ENCODE assay signal across 8 cellular contexts in genomic region chr18:56709463-56709862, GRCh38. TPM values are rescaled to one million over a fixed set of nuclear protein-coding genes. Genes with fewer than 3 reads are reported as not detected.
DNase-seq lines count a peak whose midpoint lies in the region; ATAC-seq and TF ChIP-seq lines count a peak whose summit lies in the region.

No MANE protein-coding gene starts in this region.

- peak overlapping the region; percentile 65 for H3K27ac Mint-ChIP-seq in activated naive CD4-positive, alpha-beta T cell treated with anti-CD3 and anti-CD28 coated beads, Interleukin-2, amount 50 U/mL, for 24 hours

- H3K27me3 ChIP-seq in stomach = no peaks in the 10 kb centered on the region

- H3K36me3 ChIP-seq in stomach = peaks cover 0 to 5% (median 0%) of the 10 kb centered on the region in 4 donors

- no peak overlapping the region for H3K4me3 Mint-ChIP-seq in activated naive CD4-positive, alpha-beta T cell treated with anti-CD3 and anti-CD28 coated beads, Interleukin-2, amount 50 U/mL, for 24 hours

- DNase-seq in D341Med (ENCODE audit: low spot score) (peak; percentile 39), NCI-H2196 (lab: John Stamatoyannopoulos, UW; ENCODE audit: unreplicated experiment) (peak; percentile 15), left lobe of liver (ENCODE audit: low spot score) (no peak), stomach (no peak), coronary artery (ENCODE audit: low spot score) (no peak)

- intact Hi-C loops in stomach (cut with DNase I; ENCODE audit: low total_unique reads) = no loop called here

- TF ChIP-seq POLR2A in stomach (IDR thresholded peaks at IDR 0.05) = no peak

- H3K4me1 Mint-ChIP-seq in activated naive CD4-positive, alpha-beta T cell treated with anti-CD3 and anti-CD28 coated beads, Interleukin-2, amount 50 U/mL, for 24 hours = peaks cover 14% of the 10 kb centered on the region

- 41 to 53% (median 51%) methylated on average over 2 of the region's 2 CpGs for WGBS in stomach, 5 donors

- H3K9me3 Mint-ChIP-seq in activated naive CD4-positive, alpha-beta T cell treated with anti-CD3 and anti-CD28 coated beads, Interleukin-2, amount 50 U/mL, for 24 hours = no peaks in the 10 kb centered on the region

- TF ChIP-seq EP300 in stomach (IDR thresholded peaks at IDR 0.05) = no peak

- H3K9me3 ChIP-seq in stomach = no peaks in the 10 kb centered on the region

- H3K4me3 ChIP-seq in stomach = no peak overlapping the region
- H3K4me3 ChIP-seq in coronary artery = no peak overlapping the region

- ATAC-seq in GM18868 (IDR thresholded peaks at IDR 0.05; ENCODE audit: unreplicated experiment) (peak; percentile 100), HG02973 (IDR thresholded peaks at IDR 0.05; ENCODE audit: unreplicated experiment) (peak; percentile 100), left lobe of liver (peak; percentile 63)

- no peaks in the 10 kb centered on the region for H3K4me1 ChIP-seq in stomach

- no peaks in the 10 kb centered on the region for H3K27me3 Mint-ChIP-seq in activated naive CD4-positive, alpha-beta T cell treated with anti-CD3 and anti-CD28 coated beads, Interleukin-2, amount 50 U/mL, for 24 hours

- TF ChIP-seq CTCF in stomach (IDR thresholded peaks at IDR 0.05) (no peak), coronary artery (IDR thresholded peaks at IDR 0.05) (no peak)

- peaks cover 3% of the 10 kb centered on the region for H3K36me3 Mint-ChIP-seq in activated naive CD4-positive, alpha-beta T cell treated with anti-CD3 and anti-CD28 coated beads, Interleukin-2, amount 50 U/mL, for 24 hours

- H3K27ac ChIP-seq in stomach (no peak overlapping the region), coronary artery (no peak overlapping the region)

RNA-seq across cellular contexts. Expression of gene WDR7, which starts 58.3 kb away (rescaled TPM):
- 15.4 TPM for total RNA-seq in left lobe of liver
- total RNA-seq in stomach = 100 to 1,000 TPM in 2 of 5 donors, 10 to 100 TPM in 3; 27.2 to 250 (median 76.7) TPM
- polyA plus RNA-seq in stomach = 1 to 10 TPM; 1.7 to 3.1 (median 2.4) TPM

Comparison
In these comparisons a context has a peak if more than half of its experiments do, and no peak if none do; other contexts are left out.
1. DNase-seq: peak in D341Med (single experiment) and NCI-H2196 (single experiment); none in left lobe of liver (single experiment), stomach (single experiment) and coronary artery (single experiment).
2. Peak in every context shown above with its lines, with median percentiles within 50 percentile points of each other: ATAC-seq.